In genomic region chr9:129173296-129174101, GRCh38 we compare ENCODE assay signal across 8 cellular contexts. TPM values are rescaled to one million over a fixed set of nuclear protein-coding genes. Genes with fewer than 3 reads are reported as not detected.
A peak's percentile ranks its signal among the peaks of the same experiment; 100 is the strongest.
DNase-seq lines count a peak whose midpoint lies in the region; TF ChIP-seq lines count a peak whose summit lies in the region.

No MANE protein-coding gene starts in this region.

- H3K9me3 ChIP-seq in BE2C (no peaks in the 10 kb centered on the region), MG63 (no peaks in the 10 kb centered on the region), duodenal mucosa (ENCODE audit: control insufficient read depth in 1 of 2, low read length in 2 of 2) (no peaks in the 10 kb centered on the region)

- H3K4me1 Mint-ChIP-seq in nephron progenitor cell, result peaks cover 37% of the 10 kb centered on the region

- peak overlapping the region; percentile 86 to 87 for H3K9ac ChIP-seq in duodenal mucosa (ENCODE audit: low read depth in 1 of 2, low read length in 2 of 2)

- H3K36me3 ChIP-seq in BE2C, result no peaks in the 10 kb centered on the region
- H3K36me3 ChIP-seq in MG63, result no peaks in the 10 kb centered on the region
- H3K36me3 ChIP-seq in duodenal mucosa (ENCODE audit: control insufficient read depth in 1 of 2, insufficient read depth in 2 of 2, low read length in 2 of 2), result no peaks in the 10 kb centered on the region

- peak overlapping the region; percentile 68 for H3K27ac Mint-ChIP-seq in nephron progenitor cell

- no peak for TF ChIP-seq CTCF in BE2C (IDR thresholded peaks at IDR 0.05; ENCODE audit: low read depth, low read length)
- TF ChIP-seq CTCF in nephron progenitor cell (IDR thresholded peaks at IDR 0.05), result no peak

- H3K4me3 ChIP-seq in BE2C (ENCODE audit: low read depth, low read length), result peak overlapping the region; percentile 91
- peak overlapping the region; percentile 69 for H3K4me3 ChIP-seq in MG63
- peak overlapping the region; percentile 75 to 81 for H3K4me3 ChIP-seq in duodenal mucosa (ENCODE audit: low read depth in 1 of 2, low read length in 2 of 2)

- no peaks in the 10 kb centered on the region for H3K27me3 ChIP-seq in BE2C
- H3K27me3 ChIP-seq in MG63, result no peaks in the 10 kb centered on the region
- peaks cover 9 to 15% of the 10 kb centered on the region in 2 donors for H3K27me3 ChIP-seq in duodenal mucosa (ENCODE audit: control insufficient read depth in 1 of 2, insufficient read depth in 2 of 2, low read length in 2 of 2)

- peaks cover 13% of the 10 kb centered on the region for H3K27me3 Mint-ChIP-seq in nephron progenitor cell (ENCODE audit: low read depth, poor library complexity)

- H3K36me3 Mint-ChIP-seq in nephron progenitor cell (ENCODE audit: low read depth), result no peaks in the 10 kb centered on the region

- DNase-seq in BE2C (no peak), MG63 (no peak), nephron progenitor cell (no peak), SHP77 (lab: John Stamatoyannopoulos, UW) (no peak), putamen (ENCODE audit: low spot score) (no peak), NCI-H446 (lab: John Stamatoyannopoulos, UW) (no peak)
- no peak for DNase-seq in stimulated activated CD4-positive, alpha-beta T cell treated with anti-CD3 and anti-CD28 coated beads, Interleukin-1b, Interleukin-23, amount 100 ng/mL, for 48 hours

- peak overlapping the region; percentile 75 for H3K4me3 Mint-ChIP-seq in nephron progenitor cell

- H3K9me3 Mint-ChIP-seq in nephron progenitor cell, result no peaks in the 10 kb centered on the region

- peak overlapping the region; percentile 92 for H3K27ac ChIP-seq in duodenal mucosa (ENCODE audit: low read depth, low read length)

- peaks cover 2% of the 10 kb centered on the region for H3K4me1 ChIP-seq in BE2C
- H3K4me1 ChIP-seq in duodenal mucosa (ENCODE audit: control insufficient read depth in 1 of 2, insufficient read depth in 2 of 2, low read length in 2 of 2), result peaks cover 7 to 14% of the 10 kb centered on the region in 2 donors

RNA-seq across cellular contexts. Expression of gene IER5L, which starts 4.6 kb away (rescaled TPM):
- 38.6 TPM for polyA plus RNA-seq in BE2C (2012; ENCODE audit: insufficient read depth, insufficient read length, low read depth)
- total RNA-seq in MG63 (2014; rRNA removed; shearing (Covaris generic); ENCODE audit: low replicate concordance), result 15.7 and 21.7 TPM in 2 replicates
